8 cellular contexts compared by ENCODE assay signal in genomic region chr18:22703883-22704626, GRCh38.
DNase-seq lines count a peak whose midpoint lies in the region; ATAC-seq, FAIRE-seq and TF ChIP-seq lines count a peak whose summit lies in the region.

No MANE protein-coding gene starts in this region.

- FAIRE-seq in bronchial epithelial cell (lab: Jason Lieb, UNC) = no peak

- no peaks in the 10 kb centered on the region for H3K36me3 ChIP-seq in bronchial epithelial cell (ENCODE audit: control insufficient read depth, insufficient read depth, low read length)

- peak; percentile 59 for TF ChIP-seq CTCF in bronchial epithelial cell (IDR thresholded peaks at IDR 0.05; ENCODE audit: insufficient read depth, low read length, severe bottlenecking)

- peak; percentile 2 for DNase-seq in activated gamma-delta T cell treated with anti-CD3 and anti-CD28 coated beads, Interleukin-2, amount 50 U/mL, for 16 hours (ENCODE audit: low read depth)
- DNase-seq in activated gamma-delta T cell (lab: John Stamatoyannopoulos, UW) (no peak), NCI-H748 (lab: John Stamatoyannopoulos, UW; ENCODE audit: unreplicated experiment) (peak; percentile 50), bronchial epithelial cell (ENCODE audit: low read depth) (peak; percentile 63), kidney glomerular epithelial cell (lab: John Stamatoyannopoulos, UW) (peak; percentile 72), 8988T (no peak)
- DNase-seq in stimulated activated CD4-positive, alpha-beta T cell treated with anti-CD3 and anti-CD28 coated beads, Interleukin-4, amount 100 ng/mL, for 1 hour = no peak

- ATAC-seq in HG02642 (IDR thresholded peaks at IDR 0.05; ENCODE audit: poor library complexity, unreplicated experiment) = peak; percentile 80

- no peaks in the 10 kb centered on the region for H3K27me3 ChIP-seq in bronchial epithelial cell (ENCODE audit: control insufficient read depth, insufficient read depth, low read length)

- H3K4me3 ChIP-seq in bronchial epithelial cell (ENCODE audit: low read depth, low read length) = no peak overlapping the region

Comparison
In these comparisons a context has a peak if more than half of its experiments do, and no peak if none do; other contexts are left out.
1. DNase-seq: peak in activated gamma-delta T cell treated with anti-CD3 and anti-CD28 coated beads, Interleukin-2, amount 50 U/mL, for 16 hours (single experiment), NCI-H748 (single experiment), bronchial epithelial cell (single experiment) and kidney glomerular epithelial cell (single experiment); none in activated gamma-delta T cell (single experiment), 8988T (single experiment) and stimulated activated CD4-positive, alpha-beta T cell treated with anti-CD3 and anti-CD28 coated beads, Interleukin-4, amount 100 ng/mL, for 1 hour (single experiment).